In the genomic region with DNA sequence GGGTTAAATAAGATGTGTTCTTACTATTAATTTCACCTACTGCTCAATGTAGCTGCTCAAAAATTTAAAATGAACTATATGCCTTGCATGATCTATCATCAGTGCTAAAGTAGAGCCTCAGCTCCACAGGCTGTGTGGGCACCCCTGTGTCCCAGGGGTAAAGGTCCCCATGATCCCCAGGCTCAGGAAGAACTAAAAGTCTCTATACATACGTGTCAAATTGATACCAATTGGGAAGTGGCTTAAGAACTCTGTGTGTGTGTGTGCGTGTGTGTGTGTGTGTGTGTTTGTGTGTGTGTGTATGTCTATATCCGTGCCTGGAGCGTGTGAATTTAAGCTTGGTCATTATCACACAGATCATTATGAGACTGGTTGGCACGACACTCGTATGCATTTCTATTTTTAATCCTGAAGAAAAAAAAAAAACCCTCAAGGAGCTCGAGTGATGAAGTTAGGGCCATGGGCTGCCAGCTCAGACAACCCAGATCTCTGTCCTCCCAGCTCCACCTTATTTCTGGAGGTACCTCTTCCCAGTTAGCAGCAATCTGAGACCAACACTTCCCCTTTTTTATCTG, we compare ENCODE assay signal across 1 cellular context.
TF ChIP-seq lines count a peak whose summit lies in the region.

No MANE protein-coding gene starts in this region.

TF ChIP-seq in GM12878, 131 proteins besides CTCF, POLR2A, EP300 and RAD21 (continued from another document):
- TF ChIP-seq, protein P1, sequence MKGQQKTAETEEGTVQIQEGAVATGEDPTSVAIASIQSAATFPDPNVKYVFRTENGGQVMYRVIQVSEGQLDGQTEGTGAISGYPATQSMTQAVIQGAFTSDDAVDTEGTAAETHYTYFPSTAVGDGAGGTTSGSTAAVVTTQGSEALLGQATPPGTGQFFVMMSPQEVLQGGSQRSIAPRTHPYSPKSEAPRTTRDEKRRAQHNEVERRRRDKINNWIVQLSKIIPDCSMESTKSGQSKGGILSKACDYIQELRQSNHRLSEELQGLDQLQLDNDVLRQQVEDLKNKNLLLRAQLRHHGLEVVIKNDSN (IDR thresholded peaks at IDR 0.05; ENCODE audit: borderline replicate concordance, extremely low read length, insufficient read depth, low read depth, low read length), result no peak
- no peak for TF ChIP-seq PAX5 (IDR thresholded peaks at IDR 0.05; ENCODE audit: borderline replicate concordance, low read depth, low read length)
TF ChIP-seq in GM12878: peak in this region for 6.
